Comparison of ENCODE assay signal across 28 cellular contexts in the genomic region with DNA sequence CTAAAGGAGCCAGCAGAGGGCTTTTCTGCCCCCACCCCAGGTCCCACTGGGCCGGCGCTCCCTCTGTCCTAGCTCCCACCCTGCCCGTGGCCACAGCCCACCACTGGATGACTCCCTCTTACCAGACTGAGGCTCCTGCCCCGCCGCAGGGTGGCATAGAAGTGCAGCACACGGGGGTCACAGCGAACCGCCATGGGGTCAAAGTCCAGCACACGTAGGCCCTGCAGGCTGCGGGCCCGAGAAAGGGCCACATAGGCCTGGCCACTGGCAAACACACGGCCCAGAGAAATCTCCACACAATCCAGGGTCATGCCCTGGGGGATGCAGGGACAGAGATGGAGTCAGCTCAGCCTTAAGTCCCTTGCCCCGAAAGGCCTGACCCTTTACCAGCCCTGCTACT. TPM values are rescaled to one million over a fixed set of nuclear protein-coding genes. Genes with fewer than 3 reads are reported as not detected.
"Had no signal": no experiment of that assay in that cellular context is flagged by ENCODE, and none has a peak within 500 bp of the region (broad histone marks: within the 10 kb centered on the region; RNA-seq: fewer than 3 reads in every experiment).

No MANE protein-coding gene starts in this region.

- H3K27ac Mint-ChIP-seq: activated CD4-positive, alpha-beta memory T cell treated with anti-CD3 and anti-CD28 coated beads, Interleukin-2, amount 10 ng/mL, durations not matched to agents 7 days and 5 days; activated CD4-positive, alpha-beta T cell treated with anti-CD3 and anti-CD28 coated beads, Interleukin-2, amount 10 ng/mL, durations not matched to agents 24 days and 14 days; mesothelial cell of epicardium; naive B cell had no signal

- H3K36me3 Mint-ChIP-seq: naive B cell had no signal

- H3K4me1 Mint-ChIP-seq: activated T-helper 17 cell treated with anti-CD3 and anti-CD28 coated beads, Interleukin-2, amount 50 U/mL, for 72 hours had no signal

- H3K9me3 ChIP-seq: esophagus muscularis mucosa, tibial nerve had no signal

- DNase-seq: activated CD4-positive, alpha-beta memory T cell treated with anti-CD3 and anti-CD28 coated beads, Interleukin-2, amount 10 ng/mL, durations not matched to agents 7 days and 5 days; activated CD4-positive, alpha-beta T cell treated with anti-CD3 and anti-CD28 coated beads, Interleukin-2, amount 10 ng/mL, durations not matched to agents 24 days and 14 days; activated CD8-positive, alpha-beta memory T cell treated with anti-CD3 and anti-CD28 coated beads, Interleukin-2, amount 50 U/mL, for 48 hours; activated gamma-delta T cell treated with Interleukin-2 at 50 U/mL for 16 hours; activated naive CD4-positive, alpha-beta T cell treated with anti-CD3 and anti-CD28 coated beads, Interleukin-2, amount 50 U/mL, for 16 hours; activated T-cell treated with anti-CD3 and anti-CD28 coated beads, Interleukin-2, amount 50 U/mL, for 4 hours; amniotic stem cell; caudate nucleus; cortex of kidney; foreskin keratinocyte; left ventricle myocardium superior; mammary epithelial cell; naive B cell; occipital lobe; posterior cingulate gyrus; right cardiac atrium; stimulated activated CD4-positive, alpha-beta T cell treated with anti-CD3 and anti-CD28 coated beads, Interleukin-2, amount 100 ng/mL, for 48 hours; stimulated activated naive CD4-positive, alpha-beta T cell treated with Interleukin-2 at 50 U/mL for 16 hours; T-helper 9 cell had no signal

- ATAC-seq: activated CD4-positive, CD25-positive, alpha-beta regulatory T cell treated with anti-CD3 and anti-CD28 coated beads, Interleukin-2, amount 50 U/mL, for 24 hours; activated T-cell treated with anti-CD3 and anti-CD28 coated beads, Interleukin-2, amount 50 U/mL, for 4 hours; activated T-helper 17 cell treated with anti-CD3 and anti-CD28 coated beads, Interleukin-2, amount 50 U/mL, for 72 hours; foreskin keratinocyte; left ventricle myocardium superior; right cardiac atrium had no signal

- H3K27me3 ChIP-seq: esophagus muscularis mucosa, foreskin keratinocyte, tibial nerve had no signal

- H3K4me3 Mint-ChIP-seq: activated CD4-positive, alpha-beta memory T cell treated with anti-CD3 and anti-CD28 coated beads, Interleukin-2, amount 10 ng/mL, durations not matched to agents 7 days and 5 days; activated CD4-positive, alpha-beta T cell treated with anti-CD3 and anti-CD28 coated beads, Interleukin-2, amount 10 ng/mL, durations not matched to agents 24 days and 14 days; activated T-cell treated with anti-CD3 and anti-CD28 coated beads, Interleukin-2, amount 50 U/mL, for 4 hours; activated T-helper 17 cell treated with anti-CD3 and anti-CD28 coated beads, Interleukin-2, amount 50 U/mL, for 72 hours; mesothelial cell of epicardium; naive B cell had no signal

- H3K4me3 ChIP-seq: esophagus muscularis mucosa, tibial nerve had no signal

- H3K27ac ChIP-seq: esophagus muscularis mucosa, foreskin keratinocyte, tibial nerve, VCaP had no signal

- H3K27me3 Mint-ChIP-seq: activated CD4-positive, alpha-beta memory T cell treated with anti-CD3 and anti-CD28 coated beads, Interleukin-2, amount 10 ng/mL, durations not matched to agents 7 days and 5 days; activated CD4-positive, alpha-beta T cell treated with anti-CD3 and anti-CD28 coated beads, Interleukin-2, amount 10 ng/mL, durations not matched to agents 24 days and 14 days; activated T-helper 17 cell treated with anti-CD3 and anti-CD28 coated beads, Interleukin-2, amount 50 U/mL, for 72 hours; naive B cell had no signal

- H3K9me3 Mint-ChIP-seq: activated CD4-positive, alpha-beta memory T cell treated with anti-CD3 and anti-CD28 coated beads, Interleukin-2, amount 10 ng/mL, durations not matched to agents 7 days and 5 days; activated CD4-positive, alpha-beta T cell treated with anti-CD3 and anti-CD28 coated beads, Interleukin-2, amount 10 ng/mL, durations not matched to agents 24 days and 14 days; activated T-cell treated with anti-CD3 and anti-CD28 coated beads, Interleukin-2, amount 50 U/mL, for 4 hours; activated T-helper 17 cell treated with anti-CD3 and anti-CD28 coated beads, Interleukin-2, amount 50 U/mL, for 72 hours; mesothelial cell of epicardium; naive B cell had no signal

- H3K36me3 ChIP-seq: esophagus muscularis mucosa, tibial nerve had no signal

- H3K4me1 ChIP-seq: esophagus muscularis mucosa, foreskin keratinocyte, tibial nerve had no signal

RNA-seq across cellular contexts. Expression of a gene that starts 41.1 kb away (rescaled TPM):
- total RNA-seq: activated CD4-positive, alpha-beta memory T cell treated with anti-CD3 and anti-CD28 coated beads, Interleukin-2, amount 10 ng/mL, durations not matched to agents 7 days and 5 days; activated CD4-positive, alpha-beta T cell treated with anti-CD3 and anti-CD28 coated beads, Interleukin-2, amount 10 ng/mL, durations not matched to agents 24 days and 14 days; activated T-helper 17 cell treated with anti-CD3 and anti-CD28 coated beads, Interleukin-2, amount 50 U/mL, for 72 hours; foreskin keratinocyte; mammary epithelial cell; occipital lobe; T-helper 1 cell treated with Interleukin-12 subunit alpha and Interleukin-12 subunit beta and Interleukin-4 antibody, amounts not matched to agents 30 ng/mL and 1 ng/mL, for 36 hours; temporal lobe had no signal
- polyA plus RNA-seq: foreskin keratinocyte, neural cell had no signal
